ENCODE assay signal across 8 cellular contexts in genomic region chr2:200964498-200964897, GRCh38. TPM values are rescaled to one million over a fixed set of nuclear protein-coding genes. Genes with fewer than 3 reads are reported as not detected.
DNase-seq lines count a peak whose midpoint lies in the region; ATAC-seq and TF ChIP-seq lines count a peak whose summit lies in the region.

No MANE protein-coding gene starts in this region.

- no peak overlapping the region for H4K91ac ChIP-seq in neuronal stem cell (ENCODE audit: low read depth, low read length, poor library complexity)

- no peak overlapping the region for H3K4ac ChIP-seq in neuronal stem cell (ENCODE audit: low read length)

- H3K4me3 Mint-ChIP-seq in CD8-positive, alpha-beta memory T cell = peak overlapping the region; percentile 97 to 99 (median 97)

- peak overlapping the region; percentile 74 for H3K27ac ChIP-seq in CD8-positive, alpha-beta memory T cell (ENCODE audit: low read depth, low read length)
- H3K27ac ChIP-seq in MM.1S (ENCODE audit: low read length) (no peak overlapping the region), ectodermal cell (ENCODE audit: insufficient read depth, low read depth, low read length, poor library complexity, severe bottlenecking) (no peak overlapping the region), neuronal stem cell (replicated peaks; ENCODE audit: low read length) (no peak overlapping the region)

- H3K23ac ChIP-seq in neuronal stem cell (ENCODE audit: low read depth, low read length, poor library complexity) = no peak overlapping the region

- POLR2A ChIA-PET in CD8-positive, alpha-beta memory T cell (lab: Charles Lee) = interaction anchor here (1.0 to 2.3 kb wide), 5 partner anchors 52 to 269 kb away, joined by 3 to 11 read pairs (median 4); partner anchors contain the start of gene CFLAR

- CTCF ChIA-PET in CD8-positive, alpha-beta memory T cell (lab: Charles Lee) = interaction anchor here (0.7 to 2.2 kb wide), 10 partner anchors 11 to 252 kb away, joined by 3 to 16 read pairs (median 5); partner anchors contain the start of genes CASP10 and CFLAR

- H3K14ac ChIP-seq in neuronal stem cell (ENCODE audit: low read length) = no peak overlapping the region

- no peak overlapping the region for H2BK5ac ChIP-seq in neuronal stem cell (ENCODE audit: low read length)

- peaks cover 0 to 2% of the 10 kb centered on the region in 2 donors for H3K27me3 Mint-ChIP-seq in CD8-positive, alpha-beta memory T cell

- H3K79me2 ChIP-seq in MM.1S (ENCODE audit: low read length) = peaks cover 67% of the 10 kb centered on the region

- H3K9ac ChIP-seq in MM.1S (ENCODE audit: low read length) (peak overlapping the region; percentile 78; the same call in 1 of the 2 replicates), neuronal stem cell (ENCODE audit: low read depth, low read length, poor library complexity) (no peak overlapping the region)

- no peaks in the 10 kb centered on the region for H3K9me3 ChIP-seq in CD8-positive, alpha-beta memory T cell (ENCODE audit: low read length)
- H3K9me3 ChIP-seq in MM.1S (replicated peaks; ENCODE audit: insufficient read depth, low read length) (no peaks in the 10 kb centered on the region), ectodermal cell (ENCODE audit: control insufficient read depth, low read length) (no peaks in the 10 kb centered on the region), neuronal stem cell (replicated peaks in 1 of 2; ENCODE audit: control insufficient read depth in 2 of 2, insufficient read depth in 1 of 2, low read depth in 1 of 2, low read length in 2 of 2) (no peaks in the 10 kb centered on the region)

- ATAC-seq in HG03039 (IDR thresholded peaks at IDR 0.05; ENCODE audit: unreplicated experiment) (no peak), GM19351 (IDR thresholded peaks at IDR 0.05; ENCODE audit: unreplicated experiment) (no peak)

- 0 out of 2 replicates have a peak, but pooled peaks cover 2% of the 10 kb centered on the region for H3K9me2 ChIP-seq in MM.1S (replicated peaks; ENCODE audit: insufficient read depth, low read length)

- no peaks in the 10 kb centered on the region for H3K27me3 ChIP-seq in CD8-positive, alpha-beta memory T cell (ENCODE audit: insufficient read depth, low read length, poor library complexity, severe bottlenecking)
- no peaks in the 10 kb centered on the region for H3K27me3 ChIP-seq in MM.1S (replicated peaks; ENCODE audit: insufficient read depth, low read length)
- H3K27me3 ChIP-seq in ectodermal cell (ENCODE audit: control insufficient read depth, insufficient read depth, low read length, poor library complexity, severe bottlenecking) = no peaks in the 10 kb centered on the region
- no peaks in the 10 kb centered on the region for H3K27me3 ChIP-seq in neuronal stem cell (ENCODE audit: control insufficient read depth in 3 of 3, insufficient read depth in 3 of 3, low read depth in 1 of 3, low read length in 3 of 3)

- no peak overlapping the region for H2BK12ac ChIP-seq in neuronal stem cell (ENCODE audit: low read length)

- H3K4me3 ChIP-seq in CD8-positive, alpha-beta memory T cell (ENCODE audit: low read length) = peak overlapping the region; percentile 93
- H3K4me3 ChIP-seq in MM.1S (ENCODE audit: low read length) = peak overlapping the region; percentile 84
- peak overlapping the region; percentile 98 for H3K4me3 ChIP-seq in ectodermal cell (ENCODE audit: insufficient read depth, low read depth, low read length)
- H3K4me3 ChIP-seq in neuronal stem cell (ENCODE audit: low read length in 2 of 2) = peak overlapping the region; percentile 61 to 83

- H4K20me1 ChIP-seq in MM.1S (ENCODE audit: insufficient read depth, low read length) = no peaks in the 10 kb centered on the region

- H3K4me1 Mint-ChIP-seq in CD8-positive, alpha-beta memory T cell = peaks cover 57 to 71% (median 67%) of the 10 kb centered on the region in 3 donors

- WGBS in ectodermal cell, 2 experiments = 92 to 94% methylated on average over 6 of the region's 6 CpGs
- whole genome bisulfite sequencing in neuronal stem cell (ENCODE audit: extremely low coverage in 2 of 2, insufficient read length in 2 of 2, insufficient replicate concordance in 1 of 2), 2 donors = no CpG with 5 or more reads among the region's 6 CpGs

- H3K18ac ChIP-seq in neuronal stem cell (ENCODE audit: low read length) = no peak overlapping the region

- TF ChIP-seq CTCF in MM.1S (IDR thresholded peaks at IDR 0.05; ENCODE audit: low read length) = no peak
- no peak for TF ChIP-seq CTCF in GM20000 (IDR thresholded peaks at IDR 0.05; ENCODE audit: extremely low read depth, missing control alignments)

- peak overlapping the region; percentile 69 to 99 (median 98) for H3K27ac Mint-ChIP-seq in CD8-positive, alpha-beta memory T cell

- no peak for DNase-seq in CD8-positive, alpha-beta memory T cell
- DNase-seq in MM.1S (no peak), neuronal stem cell (ENCODE audit: low spot score) (no peak), NCI-H2171 (lab: John Stamatoyannopoulos, UW) (no peak), GM20000 (ENCODE audit: low spot score) (no peak)

- peaks cover 42% of the 10 kb centered on the region for H3K4me1 ChIP-seq in CD8-positive, alpha-beta memory T cell (ENCODE audit: insufficient read depth, low read length)
- peaks cover 34% of the 10 kb centered on the region for H3K4me1 ChIP-seq in MM.1S (ENCODE audit: low read length)
- H3K4me1 ChIP-seq in ectodermal cell (ENCODE audit: control insufficient read depth, insufficient read depth, low read length) = peaks cover 4% of the 10 kb centered on the region
- H3K4me1 ChIP-seq in neuronal stem cell (ENCODE audit: control insufficient read depth in 2 of 2, insufficient read depth in 1 of 2, low read depth in 1 of 2, low read length in 2 of 2) = peaks cover 3 to 8% of the 10 kb centered on the region in 2 donors

- H3K36me3 Mint-ChIP-seq in CD8-positive, alpha-beta memory T cell = peaks cover 0 to 13% (median 0%) of the 10 kb centered on the region in 3 donors

- H2AK5ac ChIP-seq in neuronal stem cell (ENCODE audit: low read depth, low read length) = no peak overlapping the region

- no peak overlapping the region for H2BK15ac ChIP-seq in neuronal stem cell (ENCODE audit: low read length)

- no peaks in the 10 kb centered on the region for H3K36me3 ChIP-seq in CD8-positive, alpha-beta memory T cell (ENCODE audit: insufficient read depth, low read length)
- H3K36me3 ChIP-seq in MM.1S (replicated peaks; ENCODE audit: insufficient read depth, low read length) (no peaks in the 10 kb centered on the region), ectodermal cell (ENCODE audit: control insufficient read depth, insufficient read depth, low read length) (peaks cover 5% of the 10 kb centered on the region), neuronal stem cell (replicated peaks in 1 of 2; ENCODE audit: control insufficient read depth in 2 of 2, insufficient read depth in 2 of 2, low read length in 2 of 2) (peaks cover 0 to 21% of the 10 kb centered on the region in 2 donors)

- H3K4me2 ChIP-seq in MM.1S (ENCODE audit: low read depth, low read length) = peak overlapping the region; percentile 64
- peak overlapping the region; percentile 37 for H3K4me2 ChIP-seq in neuronal stem cell (ENCODE audit: insufficient read depth, low read length, poor library complexity, severe bottlenecking)

- H2AFZ ChIP-seq in MM.1S (ENCODE audit: low read length) (0 out of 2 replicates have a peak overlapping the region, but pooled peaks have one; percentile 4), neuronal stem cell (ENCODE audit: low read length) (peak overlapping the region; percentile 96)

- no peak overlapping the region for H4K8ac ChIP-seq in neuronal stem cell (ENCODE audit: low read depth, low read length)

- H2BK120ac ChIP-seq in neuronal stem cell (ENCODE audit: low read depth, low read length) = no peak overlapping the region

- no peaks in the 10 kb centered on the region for H3K9me3 Mint-ChIP-seq in CD8-positive, alpha-beta memory T cell

- peaks cover 3% of the 10 kb centered on the region for H3K79me1 ChIP-seq in neuronal stem cell (ENCODE audit: low read depth, low read length)

- H3F3A ChIP-seq in MM.1S (ENCODE audit: insufficient read depth, low read length) = peaks cover 29% of the 10 kb centered on the region

RNA-seq across cellular contexts. Expression of gene ORC2, which starts 1.0 kb away (rescaled TPM):
- 10 to 100 TPM; 47.9 to 51.9 TPM for total RNA-seq in CD8-positive, alpha-beta memory T cell
- 8.5 TPM for polyA plus RNA-seq in CD8-positive, alpha-beta memory T cell
- 39.4 TPM for polyA plus RNA-seq in ectodermal cell (2013, experiment 1 of 4)
- 42.3 TPM for polyA plus RNA-seq in ectodermal cell (2013, experiment 2 of 4)
- polyA plus RNA-seq in ectodermal cell (2013, experiment 3 of 4) = 35.6 TPM
- 36.3 TPM for polyA plus RNA-seq in ectodermal cell (2013, experiment 4 of 4)
- 18.4 TPM for polyA plus RNA-seq in neuronal stem cell (2013, experiment 1 of 2)
- 19.3 TPM for polyA plus RNA-seq in neuronal stem cell (2013, experiment 2 of 2)
